17 cellular contexts compared by ENCODE assay signal in the genomic region with DNA sequence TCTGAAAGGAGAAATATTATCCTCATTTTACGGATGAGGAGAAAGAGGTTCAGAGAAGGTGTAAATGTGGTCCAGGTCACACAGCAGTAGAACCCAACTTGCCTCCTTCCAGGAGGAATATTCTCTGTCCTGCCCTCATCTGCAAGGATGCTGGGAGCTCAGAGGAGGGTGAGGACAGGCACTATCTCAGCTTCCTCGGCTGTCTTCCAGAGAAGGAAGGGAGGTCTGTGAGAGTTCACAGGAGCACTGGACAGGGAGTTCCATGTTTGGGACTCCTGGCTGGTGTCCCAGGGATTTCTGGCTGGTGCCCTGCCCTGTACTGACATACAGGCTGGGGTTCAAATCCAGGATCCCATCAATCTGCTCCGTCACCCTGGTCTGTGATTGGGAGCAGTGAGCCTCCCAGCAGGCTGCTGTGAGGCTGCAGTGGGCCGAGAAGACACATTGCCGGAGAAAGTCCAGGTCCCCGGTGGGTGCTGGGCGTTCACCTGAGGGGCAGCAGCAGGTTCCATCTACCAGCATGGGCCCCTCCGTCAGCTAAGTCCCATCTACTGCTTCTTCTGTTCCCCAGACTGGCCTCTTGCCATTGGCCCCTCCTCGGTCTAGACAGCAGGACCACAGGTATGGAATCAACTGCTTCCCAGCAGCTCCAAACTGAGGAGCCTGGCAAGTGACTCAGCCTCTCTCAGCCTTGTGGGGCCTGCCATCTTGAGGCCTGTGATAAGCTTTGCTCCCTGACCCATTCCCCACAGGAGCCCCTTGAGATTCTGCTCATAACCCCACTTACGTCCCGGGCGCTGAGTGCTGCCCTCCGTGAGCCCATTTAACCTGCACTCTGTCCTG. TPM values are rescaled to one million over a fixed set of nuclear protein-coding genes. Genes with fewer than 3 reads are reported as not detected.
DNase-seq lines count a peak whose midpoint lies in the region; TF ChIP-seq lines count a peak whose summit lies in the region.
"Had no signal": no experiment of that assay in that cellular context is flagged by ENCODE, and none has a peak within 500 bp of the region (broad histone marks: within the 10 kb centered on the region; RNA-seq: fewer than 3 reads in every experiment).

No MANE protein-coding gene starts in this region.

- no peak overlapping the region for H3K9ac ChIP-seq in colonic mucosa (ENCODE audit: low read depth in 2 of 2, low read length in 2 of 2)

- H3K4me1 ChIP-seq in colonic mucosa (peaks cover 7% of the 10 kb centered on the region), muscle layer of duodenum (ENCODE audit: control insufficient read depth in 1 of 2, insufficient read depth in 2 of 2, low read length in 2 of 2) (peaks cover 0 to 13% of the 10 kb centered on the region in 2 donors), HAP-1 (no peaks in the 10 kb centered on the region)

- H3K36me3 ChIP-seq in colonic mucosa = no peaks in the 10 kb centered on the region
- H3K36me3 ChIP-seq in muscle layer of duodenum (ENCODE audit: control insufficient read depth in 1 of 2, insufficient read depth in 2 of 2, low read length in 2 of 2) = no peaks in the 10 kb centered on the region
- H3K36me3 ChIP-seq in HAP-1 (replicated peaks) = no peaks in the 10 kb centered on the region

- intact Hi-C loops in colonic mucosa (cut with DNase I) = no loop called here

- H3K27me3 ChIP-seq in colonic mucosa (no peaks in the 10 kb centered on the region), muscle layer of duodenum (ENCODE audit: low read depth, low read length) (no peaks in the 10 kb centered on the region), HAP-1 (ENCODE audit: low read depth) (0 out of 2 replicates have a peak, but pooled peaks cover 2% of the 10 kb centered on the region)
- H3K27me3 ChIP-seq: tibial artery had no signal

- no peak for TF ChIP-seq CTCF in colonic mucosa (IDR thresholded peaks at IDR 0.05)

- H3K4me3 ChIP-seq in colonic mucosa = no peak overlapping the region
- no peak overlapping the region for H3K4me3 ChIP-seq in muscle layer of duodenum (ENCODE audit: low read depth in 1 of 2, low read length in 2 of 2)
- no peak overlapping the region for H3K4me3 ChIP-seq in HAP-1
- H3K4me3 ChIP-seq: tibial artery had no signal

- H3K9me3 ChIP-seq in colonic mucosa (no peaks in the 10 kb centered on the region), muscle layer of duodenum (ENCODE audit: control insufficient read depth in 1 of 2, low read length in 2 of 2) (no peaks in the 10 kb centered on the region), HAP-1 (no peaks in the 10 kb centered on the region)
- H3K9me3 ChIP-seq: tibial artery had no signal

- H3K27ac ChIP-seq in colonic mucosa (peak overlapping the region; percentile 46), muscle layer of duodenum (ENCODE audit: low read length) (peak overlapping the region; percentile 43)
- H3K27ac ChIP-seq: epithelial cell of prostate had no signal

- in situ Hi-C loops in HAP-1 (cut with MboI; ENCODE audit: low sequenced_read_pairs) = no loop called here

- peak; percentile 56 for DNase-seq in NCI-H226
- no peak for DNase-seq in colonic mucosa
- DNase-seq in NCI-H1436 (lab: John Stamatoyannopoulos, UW) = no peak
- DNase-seq in SK-N-DZ (ENCODE audit: low spot score) = no peak
- no peak for DNase-seq in HAP-1 (ENCODE audit: low spot score in 2 of 2)
- DNase-seq: activated CD4-positive, CD25-positive, alpha-beta regulatory T cell treated with anti-CD3 and anti-CD28 coated beads, Interleukin-2, amount 50 U/mL, for 72 hours; cerebellar nuclear complex; GOT3; natural killer cell; NCI-H1436 treated with DMSO at 0.1 percent for 48 hours; NCI-H446 treated with DMSO at 0.1 percent for 48 hours; stimulated activated CD4-positive, alpha-beta T cell treated with anti-CD3 and anti-CD28 coated beads, Interleukin-1b, Interleukin-23, amount 100 ng/mL, for 48 hours; tibial artery had no signal

RNA-seq across cellular contexts. Expression of gene BSND, which starts 8.5 kb away (rescaled TPM):
- total RNA-seq in colonic mucosa = not detected
- not detected in 2 replicates for polyA plus RNA-seq in SK-N-DZ (2014; cell fraction: cytosol; rRNA removed)
- not detected in 2 replicates for polyA plus RNA-seq in SK-N-DZ (2014; cell fraction: nucleus; rRNA removed)
- total RNA-seq: natural killer cell had no signal
- polyA plus RNA-seq: liver had no signal

RNA-seq across cellular contexts. Expression of gene TMEM61, which starts 9.8 kb away (rescaled TPM):
- 10 to 100 TPM; 11.0 to 13.4 TPM for total RNA-seq in colonic mucosa
- not detected in 2 replicates for polyA plus RNA-seq in SK-N-DZ (2014; cell fraction: cytosol; rRNA removed)
- not detected in 2 replicates for polyA plus RNA-seq in SK-N-DZ (2014; cell fraction: nucleus; rRNA removed)
- total RNA-seq: liver, natural killer cell had no signal
- polyA plus RNA-seq: liver had no signal

RNA-seq across cellular contexts. Expression of gene PCSK9, which starts 49.2 kb away (rescaled TPM):
- 10 to 100 TPM; 48.9 to 61.2 TPM for total RNA-seq in colonic mucosa
- polyA plus RNA-seq in SK-N-DZ (2014; cell fraction: cytosol; rRNA removed) = 0.07 and 0.12 TPM in 2 replicates
- not detected in 2 replicates for polyA plus RNA-seq in SK-N-DZ (2014; cell fraction: nucleus; rRNA removed)
- total RNA-seq: activated naive CD4-positive, alpha-beta T cell treated with anti-CD3 and anti-CD28 coated beads, Interleukin-2, amount 50 U/mL, for 72 hours; natural killer cell had no signal
